Comparison of ENCODE assay signal across 16 cellular contexts in genomic region chr5:167678457-167678856, GRCh38.
DNase-seq lines count a peak whose midpoint lies in the region; ATAC-seq and TF ChIP-seq lines count a peak whose summit lies in the region.
"Had no signal": no experiment of that assay in that cellular context is flagged by ENCODE, and none has a peak within 500 bp of the region (broad histone marks: within the 10 kb centered on the region; RNA-seq: fewer than 3 reads in every experiment).

No MANE protein-coding gene starts in this region.

- H3K27ac ChIP-seq in endodermal cell (ENCODE audit: low read depth, low read length), result no peak overlapping the region
- H3K27ac ChIP-seq: Peyer's patch had no signal

- H3K4me1 ChIP-seq in endodermal cell (ENCODE audit: control insufficient read depth, insufficient read depth, low read length), result no peaks in the 10 kb centered on the region
- H3K4me1 ChIP-seq: Peyer's patch had no signal

- H3K9ac ChIP-seq in endodermal cell (ENCODE audit: extremely low read depth, low read length, poor library complexity, severe bottlenecking), result no peak overlapping the region

- DNase-seq in EH (ENCODE audit: low read depth) (peak; percentile 52), HT1080 (ENCODE audit: low read depth) (peak; percentile 79), amniotic epithelial cell (ENCODE audit: low read depth) (peak; percentile 26), kidney tubule cell (ENCODE audit: low spot score) (peak; percentile 57), endodermal cell (no peak), sciatic nerve (ENCODE audit: low spot score) (no peak), NCI-H524 (lab: John Stamatoyannopoulos, UW) (no peak)
- DNase-seq: ACHN; CD4-positive, alpha-beta T cell; DND-41; H7; NCI-H1105 treated with DMSO at 0.1 percent for 48 hours; NCI-H187; Peyer's patch had no signal

- H3K9me3 ChIP-seq in endodermal cell (ENCODE audit: control insufficient read depth, low read length), result no peaks in the 10 kb centered on the region
- H3K9me3 ChIP-seq: Peyer's patch had no signal

- no peaks in the 10 kb centered on the region for H3K27me3 Mint-ChIP-seq in endodermal cell (ENCODE audit: insufficient read depth)
- H3K27me3 Mint-ChIP-seq: B cell; CD4-positive, alpha-beta T cell had no signal

- peaks cover 9% of the 10 kb centered on the region for H3K9me3 Mint-ChIP-seq in endodermal cell

- no peak for TF ChIP-seq CTCF in endodermal cell (conservative IDR thresholded peaks at IDR 0.05)

- no peaks in the 10 kb centered on the region for H3K36me3 Mint-ChIP-seq in endodermal cell (ENCODE audit: low read depth)

- no peak overlapping the region for H3K4me3 Mint-ChIP-seq in endodermal cell
- H3K4me3 Mint-ChIP-seq: B cell; CD4-positive, alpha-beta T cell had no signal

- no peak overlapping the region for H3K27ac Mint-ChIP-seq in endodermal cell
- H3K27ac Mint-ChIP-seq: B cell; CD4-positive, alpha-beta T cell had no signal

- no peaks in the 10 kb centered on the region for H3K36me3 ChIP-seq in endodermal cell (ENCODE audit: control insufficient read depth, insufficient read depth, low read length)
- H3K36me3 ChIP-seq: Peyer's patch had no signal

- no peak for ATAC-seq in sciatic nerve
- ATAC-seq in GM18873 (IDR thresholded peaks at IDR 0.05; ENCODE audit: low FRiP score, unreplicated experiment), result no peak

- no peak overlapping the region for H3K4me3 ChIP-seq in endodermal cell (ENCODE audit: low read length)
- H3K4me3 ChIP-seq: Peyer's patch had no signal

- H3K4me1 Mint-ChIP-seq in endodermal cell, result peaks cover 8% of the 10 kb centered on the region
- H3K4me1 Mint-ChIP-seq: B cell had no signal

- H3K27me3 ChIP-seq in endodermal cell (ENCODE audit: control insufficient read depth, insufficient read depth, low read length, poor library complexity, severe bottlenecking), result no peaks in the 10 kb centered on the region
- H3K27me3 ChIP-seq: Peyer's patch had no signal

- 94% methylated on average over 3 of the region's 3 CpGs; no CpG with 5 or more reads in 1 of the 2 experiments for WGBS in endodermal cell (ENCODE audit: insufficient coverage in 1 of 2, insufficient read length in 1 of 2), 2 experiments

- intact Hi-C loops in sciatic nerve (cut with DNase I), result no loop called here

Comparison
In these comparisons a context has a peak if more than half of its experiments do, and no peak if none do; other contexts are left out.
1. DNase-seq: peak in EH (single experiment), HT1080 (single experiment), amniotic epithelial cell (single experiment) and kidney tubule cell (single experiment); none in endodermal cell (single experiment), sciatic nerve (single experiment) and NCI-H524 (0 of 2).